13 cellular contexts compared by ENCODE assay signal in the genomic region with DNA sequence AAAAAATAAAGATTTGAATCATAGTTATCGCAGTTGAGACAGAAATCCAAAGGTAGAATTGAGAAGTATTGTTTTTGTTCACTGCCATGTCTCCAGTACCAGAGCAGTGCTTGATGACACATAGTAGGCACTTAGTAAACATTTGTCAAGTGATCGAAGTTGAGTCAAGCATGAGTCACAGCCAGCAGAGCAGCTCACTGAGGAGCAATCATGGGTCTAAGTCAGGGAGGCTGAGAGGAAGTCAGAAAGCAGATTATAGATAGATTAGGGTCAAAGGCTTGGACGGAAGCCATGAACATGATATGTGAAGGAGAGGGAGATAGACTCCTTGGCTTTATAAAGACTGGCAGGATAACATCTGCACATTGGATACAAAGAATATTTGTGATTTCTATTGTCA.
DNase-seq lines count a peak whose midpoint lies in the region; ATAC-seq, FAIRE-seq and TF ChIP-seq lines count a peak whose summit lies in the region.
"Had no signal": no experiment of that assay in that cellular context is flagged by ENCODE, and none has a peak within 500 bp of the region (broad histone marks: within the 10 kb centered on the region; RNA-seq: fewer than 3 reads in every experiment).

No MANE protein-coding gene starts in this region.

- no peak for TF ChIP-seq POLR2A in K562 (conservative IDR thresholded peaks at IDR 0.05)

- H3K27me3 ChIP-seq in K562 (ENCODE audit: control insufficient read depth in 2 of 2, insufficient read depth in 2 of 2, low read length in 2 of 2): no peaks in the 10 kb centered on the region
- H3K27me3 ChIP-seq: ovary had no signal

- BruUV-seq in K562 (replicated peaks; lab: Mats Ljungman, UMichigan): no TSS peak

- H3K4me1 ChIP-seq in K562 (replicated peaks in 1 of 2; ENCODE audit: control insufficient read depth in 2 of 2, insufficient read depth in 2 of 2, low read length in 2 of 2): no peaks in the 10 kb centered on the region
- H3K4me1 ChIP-seq: A549 had no signal

- H3K9me3 ChIP-seq in K562 (replicated peaks; ENCODE audit: control insufficient read depth, insufficient read depth, low read depth, low read length): no peaks in the 10 kb centered on the region
- H3K9me3 ChIP-seq: A549, ovary had no signal

- TF ChIP-seq RAD21 in K562 (CRISPR knock-in tag; conservative IDR thresholded peaks at IDR 0.05 in 1 of 2, IDR thresholded peaks at IDR 0.05 in 1 of 2): no peak

- no peak for DNase-seq in activated CD4-positive, CD25-positive, alpha-beta regulatory T cell treated with anti-CD3 and anti-CD28 coated beads, Interleukin-2, amount 50 U/mL, for 72 hours
- peak; percentile 27 for DNase-seq in NCI-H460 (ENCODE audit: extremely low read depth, low read depth)
- DNase-seq in K562 (ENCODE audit: extremely low read depth in 1 of 4, low spot score in 3 of 4): peak in 1 of 4 experiments; percentile 27
- DNase-seq in non-pigmented ciliary epithelial cell (ENCODE audit: low read depth): peak; percentile 15
- DNase-seq: activated naive CD4-positive, alpha-beta T cell; effector memory CD4-positive, alpha-beta T cell; NCI-H510A; ovary had no signal

- H3K36me3 ChIP-seq in K562 (ENCODE audit: control insufficient read depth, insufficient read depth, low read length): no peaks in the 10 kb centered on the region
- H3K36me3 ChIP-seq: ovary had no signal

- in situ Hi-C loops in K562 (cut with MboI): no loop called here

- intact Hi-C loops in K562 (cut with micrococcal nuclease): no loop called here

- no peak overlapping the region for H3K9ac ChIP-seq in K562 (ENCODE audit: insufficient read depth in 1 of 2, low read depth in 2 of 2, low read length in 2 of 2)

- FAIRE-seq in K562 (lab: Jason Lieb, UNC): no peak

- no peak overlapping the region for H2AFZ ChIP-seq in K562 (ENCODE audit: low read depth, low read length)

- no peak for TF ChIP-seq EP300 in K562 (IDR thresholded peaks at IDR 0.05; ENCODE audit: low read length)

- no peaks in the 10 kb centered on the region for H3K9me1 ChIP-seq in K562 (ENCODE audit: control insufficient read depth, insufficient read depth, low read length)

- no peak for TF ChIP-seq CTCF in K562 (IDR thresholded peaks at IDR 0.05 in 2 of 3, conservative IDR thresholded peaks at IDR 0.05 in 1 of 3; ENCODE audit: insufficient read depth in 2 of 3, low read depth in 1 of 3, low read length in 3 of 3)

- H3K4me2 ChIP-seq in K562 (ENCODE audit: insufficient read depth, low read length): no peak overlapping the region
- H3K4me2 ChIP-seq: A549 had no signal

- H3K27ac ChIP-seq in K562 (ENCODE audit: extremely low read depth, low read depth, low read length): no peak overlapping the region
- H3K27ac ChIP-seq: A549, ovary had no signal

- ATAC-seq in activated CD4-positive, CD25-positive, alpha-beta regulatory T cell treated with anti-CD3 and anti-CD28 coated beads, Interleukin-2, amount 50 U/mL, for 24 hours: peak; percentile 44 to 59
- no peak for ATAC-seq in K562
- ATAC-seq in GM19455 (IDR thresholded peaks at IDR 0.05; ENCODE audit: unreplicated experiment): no peak
- ATAC-seq in GM19395 (IDR thresholded peaks at IDR 0.05; ENCODE audit: unreplicated experiment): no peak
- ATAC-seq in HG03565 (IDR thresholded peaks at IDR 0.05; ENCODE audit: unreplicated experiment): no peak

- CTCF ChIA-PET in K562 (lab: Yijun Ruan, JAX; ENCODE audit: low intra/inter-chr PET ratio): no interaction called here

- no peak overlapping the region for H3K4me3 ChIP-seq in K562
- H3K4me3 ChIP-seq: A549, ovary had no signal

- WGBS in K562 (ENCODE audit: insufficient coverage, low coverage, missing lambda C conversion rate): 0% methylated on average over 3 of the region's 3 CpGs

- H3K79me2 ChIP-seq in K562 (ENCODE audit: control insufficient read depth, insufficient read depth, low read length): no peaks in the 10 kb centered on the region

- POLR2A ChIA-PET in K562 (lab: Yijun Ruan, JAX): no interaction called here

- no peaks in the 10 kb centered on the region for H4K20me1 ChIP-seq in K562 (replicated peaks; ENCODE audit: control insufficient read depth, insufficient read depth, low read length)

TF ChIP-seq in K562, 482 proteins besides CTCF, POLR2A, EP300 and RAD21:
- TF ChIP-seq RFX1 (IDR thresholded peaks at IDR 0.05) (no peak), SMARCE1 (IDR thresholded peaks at IDR 0.05) (0 out of 2 replicates have a peak, but pooled peaks have one; percentile 14), NFIC (IDR thresholded peaks at IDR 0.05) (peak; percentile 32; the same call in 1 of the 2 replicates), PHB (CRISPR knock-in tag; IDR thresholded peaks at IDR 0.05) (no peak), TRIM24 (IDR thresholded peaks at IDR 0.05) (peak in 1 of 2 experiments; percentile 33; a peak in 1 of 4 replicates), FOSL1 (tag; conservative IDR thresholded peaks at IDR 0.05) (peak; percentile 87), ARID1B (IDR thresholded peaks at IDR 0.05) (0 out of 2 replicates have a peak, but pooled peaks have one; percentile 40), SMC3 (conservative IDR thresholded peaks at IDR 0.05; ENCODE audit: insufficient read depth, low read depth, low read length) (no peak), KDM1A (IDR thresholded peaks at IDR 0.05) (no peak), ATF3 (IDR thresholded peaks at IDR 0.05) (peak; percentile 62), ATF3 (CRISPR knock-in tag; conservative IDR thresholded peaks at IDR 0.05) (no peak), ZNF830 (CRISPR knock-in tag; IDR thresholded peaks at IDR 0.05) (no peak), ZBED1 (IDR thresholded peaks at IDR 0.05) (no peak), DPF2 (IDR thresholded peaks at IDR 0.05) (0 out of 2 replicates have a peak, but pooled peaks have one; percentile 21), SREBF1 (IDR thresholded peaks at IDR 0.05; ENCODE audit: borderline replicate concordance, low read depth, low read length) (no peak), ELK1 (CRISPR knock-in tag; IDR thresholded peaks at IDR 0.05) (no peak), JUN (IDR thresholded peaks at IDR 0.05; ENCODE audit: borderline replicate concordance, low read depth, low read length) (0 out of 2 replicates have a peak, but pooled peaks have one; percentile 34), JUN (CRISPR knock-in tag; IDR thresholded peaks at IDR 0.05; ENCODE audit: borderline replicate concordance) (no peak), ZKSCAN1 (IDR thresholded peaks at IDR 0.05; ENCODE audit: low read depth, low read length) (peak; percentile 88; the same call in 1 of the 2 replicates), JUND (IDR thresholded peaks at IDR 0.05; ENCODE audit: borderline replicate concordance, low read depth, low read length) (peak; percentile 66; the same call in 1 of the 2 replicates), JUND (tag; IDR thresholded peaks at IDR 0.05; ENCODE audit: borderline replicate concordance, low read depth, low read length) (peak; percentile 70; the same call in 2 of the 3 replicates), ZNF445 (CRISPR knock-in tag; IDR thresholded peaks at IDR 0.05; ENCODE audit: low read depth) (no peak)
- TF ChIP-seq, protein P1, sequence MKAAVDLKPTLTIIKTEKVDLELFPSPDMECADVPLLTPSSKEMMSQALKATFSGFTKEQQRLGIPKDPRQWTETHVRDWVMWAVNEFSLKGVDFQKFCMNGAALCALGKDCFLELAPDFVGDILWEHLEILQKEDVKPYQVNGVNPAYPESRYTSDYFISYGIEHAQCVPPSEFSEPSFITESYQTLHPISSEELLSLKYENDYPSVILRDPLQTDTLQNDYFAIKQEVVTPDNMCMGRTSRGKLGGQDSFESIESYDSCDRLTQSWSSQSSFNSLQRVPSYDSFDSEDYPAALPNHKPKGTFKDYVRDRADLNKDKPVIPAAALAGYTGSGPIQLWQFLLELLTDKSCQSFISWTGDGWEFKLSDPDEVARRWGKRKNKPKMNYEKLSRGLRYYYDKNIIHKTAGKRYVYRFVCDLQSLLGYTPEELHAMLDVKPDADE (conservative IDR thresholded peaks at IDR 0.05; ENCODE audit: control insufficient read depth, low read depth, low read length): no peak

Comparison
In these comparisons a context has a peak if more than half of its experiments do, and no peak if none do; other contexts are left out.
1. ATAC-seq: peak in activated CD4-positive, CD25-positive, alpha-beta regulatory T cell treated with anti-CD3 and anti-CD28 coated beads, Interleukin-2, amount 50 U/mL, for 24 hours (2 of 2); none in K562 (single experiment), GM19455 (single experiment), GM19395 (single experiment) and HG03565 (single experiment).